8 cellular contexts compared by ENCODE assay signal in genomic region chr5:168291961-168292782, GRCh38.
DNase-seq lines count a peak whose midpoint lies in the region; ATAC-seq and TF ChIP-seq lines count a peak whose summit lies in the region.

No MANE protein-coding gene starts in this region.

- peak; percentile 17 for ATAC-seq in HG02763 (IDR thresholded peaks at IDR 0.05; ENCODE audit: unreplicated experiment)

- H3K27ac ChIP-seq in RWPE1, result peak overlapping the region; percentile 29

- H3K4me3 ChIP-seq in fibroblast of mammary gland (ENCODE audit: control insufficient read depth, low read depth, low read length), result peak overlapping the region; percentile 27

- DNase-seq in DMS 273 (lab: John Stamatoyannopoulos, UW; ENCODE audit: unreplicated experiment) (peak; percentile 76), DMS 273 treated with DMSO at 0.1 percent for 48 hours (lab: John Stamatoyannopoulos, UW) (no peak), RWPE1 (ENCODE audit: low spot score) (peak; percentile 62), fibroblast of mammary gland (ENCODE audit: low read depth) (no peak), retina (peak; percentile 52), HUDEP-2 (lab: John Stamatoyannopoulos, UW; ENCODE audit: unreplicated experiment in 76 of 76) (no peak)
- DNase-seq in central memory CD4-positive, alpha-beta T cell, result no peak

- TF ChIP-seq CTCF in RWPE1 (conservative IDR thresholded peaks at IDR 0.05; ENCODE audit: low read depth), result no peak
- no peak for TF ChIP-seq CTCF in fibroblast of mammary gland (conservative IDR thresholded peaks at IDR 0.05; ENCODE audit: control insufficient read depth, insufficient read depth, low read depth, low read length)

- POLR2A ChIA-PET in RWPE1 (lab: Yijun Ruan, JAX; ENCODE audit: low non-redundant PET), result interaction anchor here (0.6 to 1.0 kb wide), 3 partner anchors 30 to 130 kb away, joined by 3 read pairs; no protein-coding TSS in a partner anchor

- CTCF ChIA-PET in RWPE1 (lab: Yijun Ruan, JAX), result interaction anchor here (0.6 to 1.5 kb wide), 11 partner anchors 9 to 166 kb away, joined by 3 to 9 read pairs (median 5); no protein-coding TSS in a partner anchor

Comparison
In these comparisons a context has a peak if more than half of its experiments do, and no peak if none do; other contexts are left out.
1. DNase-seq: peak in DMS 273 (single experiment), RWPE1 (single experiment) and retina (single experiment); none in DMS 273 treated with DMSO at 0.1 percent for 48 hours (single experiment), fibroblast of mammary gland (single experiment), central memory CD4-positive, alpha-beta T cell (single experiment) and HUDEP-2 (0 of 76).